In the genomic region with DNA sequence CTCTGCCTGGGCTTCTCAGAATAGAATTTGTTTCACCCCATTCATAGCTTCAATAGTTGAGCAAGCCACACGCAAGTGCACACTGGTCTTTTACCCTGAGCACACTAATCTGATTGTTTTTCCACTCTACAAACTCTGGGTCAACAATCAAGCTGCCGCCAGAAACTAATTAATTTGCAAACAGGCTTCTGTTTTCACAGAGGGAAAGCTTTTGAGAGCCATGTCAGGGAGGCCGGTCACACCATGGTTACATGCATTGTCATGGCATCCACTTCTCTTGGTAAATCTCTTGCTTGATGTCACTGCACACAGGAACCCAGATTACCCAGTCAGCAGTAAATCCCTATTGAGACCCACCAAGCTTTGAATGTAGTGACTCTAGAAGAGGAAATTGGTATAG, we compare ENCODE assay signal across 1 cellular context.
TF ChIP-seq lines count a peak whose summit lies in the region.

No MANE protein-coding gene starts in this region.

TF ChIP-seq in HepG2, 621 proteins besides CTCF, POLR2A, EP300 and RAD21 (continued from another document):
- TF ChIP-seq MAFG (CRISPR knock-in tag; IDR thresholded peaks at IDR 0.05) (no peak), ZNF160 (CRISPR knock-in tag; IDR thresholded peaks at IDR 0.05) (no peak), HMG20A (CRISPR knock-in tag; IDR thresholded peaks at IDR 0.05; ENCODE audit: borderline replicate concordance) (no peak), ZSCAN21 (CRISPR knock-in tag; IDR thresholded peaks at IDR 0.05; ENCODE audit: borderline replicate concordance) (no peak), ELF1 (CRISPR knock-in tag; IDR thresholded peaks at IDR 0.05) (no peak), CEBPB (IDR thresholded peaks at IDR 0.05; ENCODE audit: borderline replicate concordance, low read depth, low read length) (no peak), ZNF616 (CRISPR knock-in tag; IDR thresholded peaks at IDR 0.05; ENCODE audit: low read depth) (no peak), ZNF782 (CRISPR knock-in tag; IDR thresholded peaks at IDR 0.05; ENCODE audit: borderline replicate concordance) (no peak), RXRB (CRISPR knock-in tag; IDR thresholded peaks at IDR 0.05; ENCODE audit: borderline replicate concordance) (no peak; the same call in 1 of the 2 replicates), YEATS2 (CRISPR knock-in tag; IDR thresholded peaks at IDR 0.05; ENCODE audit: borderline replicate concordance) (no peak), ZNF431 (CRISPR knock-in tag; IDR thresholded peaks at IDR 0.05; ENCODE audit: borderline replicate concordance, low read depth) (no peak), ZNF777 (CRISPR knock-in tag; IDR thresholded peaks at IDR 0.05) (no peak), SP140L (CRISPR knock-in tag; IDR thresholded peaks at IDR 0.05; ENCODE audit: borderline replicate concordance) (no peak), SOX13 (IDR thresholded peaks at IDR 0.05) (no peak), SOX13 (CRISPR knock-in tag; conservative IDR thresholded peaks at IDR 0.05 in 1 of 2, IDR thresholded peaks at IDR 0.05 in 1 of 2) (peak in 1 of 2 experiments; percentile 69; a peak in 2 of 4 replicates), ZNF256 (CRISPR knock-in tag; conservative IDR thresholded peaks at IDR 0.05) (no peak), ZNF883 (CRISPR knock-in tag; IDR thresholded peaks at IDR 0.05; ENCODE audit: not compliant biosample characterization) (no peak), ZFP36 (IDR thresholded peaks at IDR 0.05; ENCODE audit: borderline replicate concordance, low read depth, low read length, partially characterized antibody) (no peak), WIZ (CRISPR knock-in tag; IDR thresholded peaks at IDR 0.05) (no peak), DPF2 (CRISPR knock-in tag; IDR thresholded peaks at IDR 0.05; ENCODE audit: borderline replicate concordance, low read depth) (no peak), HIVEP1 (CRISPR knock-in tag; IDR thresholded peaks at IDR 0.05) (no peak), ZNF260 (CRISPR knock-in tag; IDR thresholded peaks at IDR 0.05; ENCODE audit: borderline replicate concordance, low read depth) (no peak), ZNF572 (CRISPR knock-in tag; IDR thresholded peaks at IDR 0.05) (no peak), MAFF (IDR thresholded peaks at IDR 0.05; ENCODE audit: low read depth, low read length) (peak; percentile 70), ZNF766 (CRISPR knock-in tag; IDR thresholded peaks at IDR 0.05; ENCODE audit: borderline replicate concordance) (no peak), SETDB1 (CRISPR knock-in tag; IDR thresholded peaks at IDR 0.05; ENCODE audit: borderline replicate concordance) (no peak), POLR2G (IDR thresholded peaks at IDR 0.05; ENCODE audit: low read depth, low read length) (no peak)
- TF ChIP-seq, protein P1, sequence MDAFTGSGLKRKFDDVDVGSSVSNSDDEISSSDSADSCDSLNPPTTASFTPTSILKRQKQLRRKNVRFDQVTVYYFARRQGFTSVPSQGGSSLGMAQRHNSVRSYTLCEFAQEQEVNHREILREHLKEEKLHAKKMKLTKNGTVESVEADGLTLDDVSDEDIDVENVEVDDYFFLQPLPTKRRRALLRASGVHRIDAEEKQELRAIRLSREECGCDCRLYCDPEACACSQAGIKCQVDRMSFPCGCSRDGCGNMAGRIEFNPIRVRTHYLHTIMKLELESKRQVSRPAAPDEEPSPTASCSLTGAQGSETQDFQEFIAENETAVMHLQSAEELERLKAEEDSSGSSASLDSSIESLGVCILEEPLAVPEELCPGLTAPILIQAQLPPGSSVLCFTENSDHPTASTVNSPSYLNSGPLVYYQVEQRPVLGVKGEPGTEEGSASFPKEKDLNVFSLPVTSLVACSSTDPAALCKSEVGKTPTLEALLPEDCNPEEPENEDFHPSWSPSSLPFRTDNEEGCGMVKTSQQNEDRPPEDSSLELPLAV (CRISPR knock-in tag; conservative IDR thresholded peaks at IDR 0.05; ENCODE audit: low read depth): no peak
- TF ChIP-seq, protein P2, sequence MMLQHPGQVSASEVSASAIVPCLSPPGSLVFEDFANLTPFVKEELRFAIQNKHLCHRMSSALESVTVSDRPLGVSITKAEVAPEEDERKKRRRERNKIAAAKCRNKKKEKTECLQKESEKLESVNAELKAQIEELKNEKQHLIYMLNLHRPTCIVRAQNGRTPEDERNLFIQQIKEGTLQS (CRISPR knock-in tag; IDR thresholded peaks at IDR 0.05): no peak
- TF ChIP-seq, protein P3, sequence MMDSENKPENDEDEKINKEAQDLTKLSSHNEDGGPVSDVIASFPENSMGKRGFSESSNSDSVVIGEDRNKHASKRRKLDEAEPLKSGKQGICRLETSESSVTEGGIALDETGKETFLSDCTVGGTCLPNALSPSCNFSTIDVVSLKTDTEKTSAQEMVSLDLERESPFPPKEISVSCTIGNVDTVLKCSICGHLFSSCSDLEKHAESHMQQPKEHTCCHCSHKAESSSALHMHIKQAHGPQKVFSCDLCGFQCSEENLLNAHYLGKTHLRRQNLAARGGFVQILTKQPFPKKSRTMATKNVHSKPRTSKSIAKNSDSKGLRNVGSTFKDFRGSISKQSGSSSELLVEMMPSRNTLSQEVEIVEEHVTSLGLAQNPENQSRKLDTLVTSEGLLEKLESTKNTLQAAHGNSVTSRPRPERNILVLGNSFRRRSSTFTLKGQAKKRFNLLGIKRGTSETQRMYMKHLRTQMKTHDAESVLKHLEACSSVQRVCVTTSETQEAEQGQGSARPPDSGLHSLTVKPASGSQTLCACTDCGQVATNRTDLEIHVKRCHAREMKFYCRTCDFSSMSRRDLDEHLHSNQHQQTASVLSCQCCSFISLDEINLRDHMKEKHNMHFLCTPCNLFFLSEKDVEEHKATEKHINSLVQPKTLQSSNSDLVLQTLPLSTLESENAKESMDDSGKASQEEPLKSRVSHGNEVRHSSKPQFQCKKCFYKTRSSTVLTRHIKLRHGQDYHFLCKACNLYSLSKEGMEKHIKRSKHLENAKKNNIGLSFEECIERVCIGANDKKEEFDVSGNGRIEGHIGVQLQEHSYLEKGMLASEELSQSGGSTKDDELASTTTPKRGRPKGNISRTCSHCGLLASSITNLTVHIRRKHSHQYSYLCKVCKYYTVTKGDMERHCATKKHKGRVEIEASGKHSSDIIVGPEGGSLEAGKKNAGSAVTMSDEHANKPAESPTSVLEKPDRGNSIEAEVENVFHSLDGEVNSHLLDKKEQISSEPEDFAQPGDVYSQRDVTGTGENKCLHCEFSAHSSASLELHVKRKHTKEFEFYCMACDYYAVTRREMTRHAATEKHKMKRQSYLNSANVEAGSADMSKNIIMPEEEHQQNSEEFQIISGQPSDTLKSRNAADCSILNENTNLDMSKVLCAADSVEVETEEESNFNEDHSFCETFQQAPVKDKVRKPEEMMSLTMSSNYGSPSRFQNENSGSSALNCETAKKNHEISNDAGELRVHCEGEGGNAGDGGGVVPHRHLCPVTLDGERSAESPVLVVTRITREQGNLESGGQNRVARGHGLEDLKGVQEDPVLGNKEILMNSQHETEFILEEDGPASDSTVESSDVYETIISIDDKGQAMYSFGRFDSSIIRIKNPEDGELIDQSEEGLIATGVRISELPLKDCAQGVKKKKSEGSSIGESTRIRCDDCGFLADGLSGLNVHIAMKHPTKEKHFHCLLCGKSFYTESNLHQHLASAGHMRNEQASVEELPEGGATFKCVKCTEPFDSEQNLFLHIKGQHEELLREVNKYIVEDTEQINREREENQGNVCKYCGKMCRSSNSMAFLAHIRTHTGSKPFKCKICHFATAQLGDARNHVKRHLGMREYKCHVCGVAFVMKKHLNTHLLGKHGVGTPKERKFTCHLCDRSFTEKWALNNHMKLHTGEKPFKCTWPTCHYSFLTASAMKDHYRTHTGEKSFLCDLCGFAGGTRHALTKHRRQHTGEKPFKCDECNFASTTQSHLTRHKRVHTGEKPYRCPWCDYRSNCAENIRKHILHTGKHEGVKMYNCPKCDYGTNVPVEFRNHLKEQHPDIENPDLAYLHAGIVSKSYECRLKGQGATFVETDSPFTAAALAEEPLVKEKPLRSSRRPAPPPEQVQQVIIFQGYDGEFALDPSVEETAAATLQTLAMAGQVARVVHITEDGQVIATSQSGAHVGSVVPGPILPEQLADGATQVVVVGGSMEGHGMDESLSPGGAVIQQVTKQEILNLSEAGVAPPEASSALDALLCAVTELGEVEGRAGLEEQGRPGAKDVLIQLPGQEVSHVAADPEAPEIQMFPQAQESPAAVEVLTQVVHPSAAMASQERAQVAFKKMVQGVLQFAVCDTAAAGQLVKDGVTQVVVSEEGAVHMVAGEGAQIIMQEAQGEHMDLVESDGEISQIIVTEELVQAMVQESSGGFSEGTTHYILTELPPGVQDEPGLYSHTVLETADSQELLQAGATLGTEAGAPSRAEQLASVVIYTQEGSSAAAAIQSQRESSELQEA (CRISPR knock-in tag; IDR thresholded peaks at IDR 0.05; ENCODE audit: not compliant biosample characterization): no peak
- TF ChIP-seq, protein P4, sequence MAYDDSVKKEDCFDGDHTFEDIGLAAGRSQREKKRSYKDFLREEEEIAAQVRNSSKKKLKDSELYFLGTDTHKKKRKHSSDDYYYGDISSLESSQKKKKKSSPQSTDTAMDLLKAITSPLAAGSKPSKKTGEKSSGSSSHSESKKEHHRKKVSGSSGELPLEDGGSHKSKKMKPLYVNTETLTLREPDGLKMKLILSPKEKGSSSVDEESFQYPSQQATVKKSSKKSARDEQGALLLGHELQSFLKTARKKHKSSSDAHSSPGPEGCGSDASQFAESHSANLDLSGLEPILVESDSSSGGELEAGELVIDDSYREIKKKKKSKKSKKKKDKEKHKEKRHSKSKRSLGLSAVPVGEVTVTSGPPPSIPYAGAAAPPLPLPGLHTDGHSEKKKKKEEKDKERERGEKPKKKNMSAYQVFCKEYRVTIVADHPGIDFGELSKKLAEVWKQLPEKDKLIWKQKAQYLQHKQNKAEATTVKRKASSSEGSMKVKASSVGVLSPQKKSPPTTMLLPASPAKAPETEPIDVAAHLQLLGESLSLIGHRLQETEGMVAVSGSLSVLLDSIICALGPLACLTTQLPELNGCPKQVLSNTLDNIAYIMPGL (CRISPR knock-in tag; IDR thresholded peaks at IDR 0.05; ENCODE audit: borderline replicate concordance in 1 of 2, low read depth in 1 of 2): no peak
- TF ChIP-seq, protein P5, sequence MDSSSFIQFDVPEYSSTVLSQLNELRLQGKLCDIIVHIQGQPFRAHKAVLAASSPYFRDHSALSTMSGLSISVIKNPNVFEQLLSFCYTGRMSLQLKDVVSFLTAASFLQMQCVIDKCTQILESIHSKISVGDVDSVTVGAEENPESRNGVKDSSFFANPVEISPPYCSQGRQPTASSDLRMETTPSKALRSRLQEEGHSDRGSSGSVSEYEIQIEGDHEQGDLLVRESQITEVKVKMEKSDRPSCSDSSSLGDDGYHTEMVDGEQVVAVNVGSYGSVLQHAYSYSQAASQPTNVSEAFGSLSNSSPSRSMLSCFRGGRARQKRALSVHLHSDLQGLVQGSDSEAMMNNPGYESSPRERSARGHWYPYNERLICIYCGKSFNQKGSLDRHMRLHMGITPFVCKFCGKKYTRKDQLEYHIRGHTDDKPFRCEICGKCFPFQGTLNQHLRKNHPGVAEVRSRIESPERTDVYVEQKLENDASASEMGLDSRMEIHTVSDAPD (CRISPR knock-in tag; IDR thresholded peaks at IDR 0.05): no peak
- TF ChIP-seq, protein P6, sequence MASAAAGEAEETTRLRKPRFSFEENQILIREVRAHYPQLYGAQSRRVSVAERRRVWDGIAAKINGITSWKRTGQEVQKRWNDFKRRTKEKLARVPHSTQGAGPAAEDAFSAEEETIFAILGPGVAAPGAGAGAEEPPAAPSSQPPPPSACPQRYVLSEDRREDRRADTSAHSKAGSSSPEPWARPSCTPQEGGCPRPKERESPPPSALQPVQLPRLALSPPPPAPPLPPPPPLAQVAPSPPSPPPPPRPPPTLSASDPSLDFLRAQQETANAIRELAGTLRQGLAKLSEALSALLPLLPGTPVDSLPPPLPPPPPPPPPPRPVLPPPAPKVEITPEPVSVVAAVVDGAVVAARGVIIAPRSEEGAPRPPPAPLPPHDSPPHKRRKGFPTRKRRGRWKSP (CRISPR knock-in tag; IDR thresholded peaks at IDR 0.05): no peak
- TF ChIP-seq, protein P7, sequence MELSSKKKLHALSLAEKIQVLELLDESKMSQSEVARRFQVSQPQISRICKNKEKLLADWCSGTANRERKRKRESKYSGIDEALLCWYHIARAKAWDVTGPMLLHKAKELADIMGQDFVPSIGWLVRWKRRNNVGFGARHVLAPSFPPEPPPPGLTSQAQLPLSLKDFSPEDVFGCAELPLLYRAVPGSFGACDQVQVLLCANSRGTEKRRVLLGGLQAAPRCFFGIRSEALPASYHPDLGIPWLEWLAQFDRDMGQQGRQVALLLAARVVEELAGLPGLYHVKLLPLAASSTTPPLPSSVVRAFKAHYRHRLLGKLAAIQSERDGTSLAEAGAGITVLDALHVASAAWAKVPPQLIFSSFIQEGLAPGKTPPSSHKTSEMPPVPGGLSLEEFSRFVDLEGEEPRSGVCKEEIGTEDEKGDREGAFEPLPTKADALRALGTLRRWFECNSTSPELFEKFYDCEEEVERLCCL (CRISPR knock-in tag; IDR thresholded peaks at IDR 0.05; ENCODE audit: borderline replicate concordance): no peak
